Comparison of ENCODE assay signal across 13 cellular contexts in the genomic region with DNA sequence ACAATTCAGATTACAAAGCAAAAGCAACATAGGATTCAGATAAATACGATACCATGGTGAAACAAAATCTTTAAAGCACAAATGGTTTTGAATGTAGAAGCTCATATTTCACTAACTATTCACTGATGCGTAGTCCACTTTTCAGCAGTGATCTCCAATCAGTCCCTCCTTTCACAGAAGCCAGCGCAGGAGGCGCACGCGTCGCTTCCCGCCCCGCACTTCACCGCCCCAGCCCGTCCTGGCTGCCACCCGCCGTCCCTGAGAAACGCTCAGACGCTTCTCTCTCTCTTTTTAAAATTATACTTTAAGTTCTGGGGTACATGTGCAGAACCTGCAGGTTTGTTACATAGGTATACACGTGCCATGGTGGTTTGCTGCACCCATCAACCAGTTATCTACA. TPM values are rescaled to one million over a fixed set of nuclear protein-coding genes. Genes with fewer than 3 reads are reported as not detected.
DNase-seq lines count a peak whose midpoint lies in the region; ATAC-seq and TF ChIP-seq lines count a peak whose summit lies in the region.
"Had no signal": no experiment of that assay in that cellular context is flagged by ENCODE, and none has a peak within 500 bp of the region (broad histone marks: within the 10 kb centered on the region; RNA-seq: fewer than 3 reads in every experiment).

No MANE protein-coding gene starts in this region.

- intact Hi-C loops in CD8-positive, alpha-beta T cell (cut with DNase I, micrococcal nuclease) = loop anchor here in 1 of 2 experiments (1.0 to 5.0 kb wide), 2 partner anchors 130 to 136 kb away; a partner anchor contains a TSS
- intact Hi-C loops in dorsolateral prefrontal cortex (cut with DNase I) = loop anchor here in 1 of 2 donors (5.0 kb wide), 1 partner anchor 50 kb away; a partner anchor contains a TSS

- no peak overlapping the region for H3K9ac ChIP-seq in neural progenitor cell

- peaks cover 6% of the 10 kb centered on the region for H3K4me1 ChIP-seq in CD8-positive, alpha-beta T cell (ENCODE audit: insufficient read depth, low read length)
- peaks cover 4% of the 10 kb centered on the region for H3K4me1 ChIP-seq in neural progenitor cell

- peaks cover 24% of the 10 kb centered on the region for H3F3A ChIP-seq in neural progenitor cell (ENCODE audit: low read depth)

- TF ChIP-seq CTCF in CD8-positive, alpha-beta T cell (IDR thresholded peaks at IDR 0.05) = no peak
- TF ChIP-seq CTCF in dorsolateral prefrontal cortex (IDR thresholded peaks at IDR 0.05 in 54 of 56, conservative IDR thresholded peaks at IDR 0.05 in 2 of 56; ENCODE audit: low read depth in 1 of 56, partially characterized antibody in 56 of 56) (no peak), neural progenitor cell (IDR thresholded peaks at IDR 0.05) (no peak)

- no peaks in the 10 kb centered on the region for H3K9me3 ChIP-seq in CD8-positive, alpha-beta T cell (ENCODE audit: low read length)
- peaks cover 3% of the 10 kb centered on the region for H3K9me3 ChIP-seq in neural progenitor cell (ENCODE audit: low read depth)

- H3K4me2 ChIP-seq in neural progenitor cell = no peak overlapping the region

- peak; percentile 32 for DNase-seq in DMS 273 (lab: John Stamatoyannopoulos, UW; ENCODE audit: unreplicated experiment)
- no peak for DNase-seq in DMS 273 treated with DMSO at 0.1 percent for 48 hours (lab: John Stamatoyannopoulos, UW)
- DNase-seq in CD8-positive, alpha-beta T cell = peak in 1 of 7 experiments; percentile 45
- peak in 3 of 10 donors; percentile 25 to 58 (median 26) for DNase-seq in dorsolateral prefrontal cortex
- no peak for DNase-seq in neural progenitor cell (ENCODE audit: low spot score)
- no peak for DNase-seq in NCI-H345 treated with DMSO at 0.1 percent for 48 hours (lab: John Stamatoyannopoulos, UW; ENCODE audit: unreplicated experiment)
- no peak for DNase-seq in medulla oblongata (ENCODE audit: extremely low spot score)
- no peak for DNase-seq in hippocampal formation (lab: John Stamatoyannopoulos, UW)
- DNase-seq: foreskin melanocyte, MV-4-11, NCI-H524 treated with DMSO at 0.1 percent for 48 hours, RPMI8226 had no signal

- no peak overlapping the region for H3K4me3 ChIP-seq in CD8-positive, alpha-beta T cell (ENCODE audit: low read depth, low read length)
- H3K4me3 ChIP-seq in dorsolateral prefrontal cortex (peak overlapping the region; percentile 27 to 90 (median 76)), neural progenitor cell (no peak overlapping the region)

- H3K79me2 ChIP-seq in neural progenitor cell (ENCODE audit: low read depth) = no peaks in the 10 kb centered on the region

- H3K36me3 ChIP-seq in CD8-positive, alpha-beta T cell (ENCODE audit: insufficient read depth, low read length) = no peaks in the 10 kb centered on the region
- H3K36me3 ChIP-seq in neural progenitor cell = no peaks in the 10 kb centered on the region

- H3K4me1 Mint-ChIP-seq in CD8-positive, alpha-beta T cell (ENCODE audit: low read depth) = peaks cover 23% of the 10 kb centered on the region
- H3K4me1 Mint-ChIP-seq in neural progenitor cell = no peaks in the 10 kb centered on the region

- no peaks in the 10 kb centered on the region for H3K27me3 ChIP-seq in CD8-positive, alpha-beta T cell (ENCODE audit: insufficient read depth, low read length)
- no peaks in the 10 kb centered on the region for H3K27me3 ChIP-seq in dorsolateral prefrontal cortex
- H3K27me3 ChIP-seq in neural progenitor cell = peaks cover 37% of the 10 kb centered on the region

- ATAC-seq in CD8-positive, alpha-beta T cell = no peak

- no peak overlapping the region for H2AFZ ChIP-seq in neural progenitor cell (replicated peaks)

- peaks cover 14% of the 10 kb centered on the region for H3K36me3 Mint-ChIP-seq in CD8-positive, alpha-beta T cell
- H3K36me3 Mint-ChIP-seq in neural progenitor cell = peaks cover 14% of the 10 kb centered on the region

- POLR2A ChIA-PET in CD8-positive, alpha-beta T cell (lab: Charles Lee) = interaction anchor here (1.6 to 1.7 kb wide), 2 partner anchors 68 to 79 kb away, joined by 3 to 6 read pairs; a partner anchor contains a TSS

- no peak overlapping the region for H3K27ac ChIP-seq in CD8-positive, alpha-beta T cell (ENCODE audit: low read depth, low read length)
- H3K27ac ChIP-seq in dorsolateral prefrontal cortex = peak overlapping the region in 20 of 59 donors; percentile 1 to 88 (median 78)
- H3K27ac ChIP-seq in neural progenitor cell = no peak overlapping the region

- peak overlapping the region; percentile 60 for H3K4me3 Mint-ChIP-seq in CD8-positive, alpha-beta T cell
- H3K4me3 Mint-ChIP-seq in neural progenitor cell = peak overlapping the region; percentile 14

- H3K9me3 Mint-ChIP-seq in CD8-positive, alpha-beta T cell = peaks cover 7% of the 10 kb centered on the region
- H3K9me3 Mint-ChIP-seq in neural progenitor cell = peaks cover 51% of the 10 kb centered on the region

- no peak overlapping the region for H3K27ac Mint-ChIP-seq in CD8-positive, alpha-beta T cell
- H3K27ac Mint-ChIP-seq in neural progenitor cell = no peak overlapping the region
- H3K27ac Mint-ChIP-seq: dendritic cell treated with granulocyte-macrophage colony-stimulating factor and Interleukin-4, amounts not matched to agents 40 ng/mL and 50 ng/mL, for 4 days had no signal

- CTCF ChIA-PET in CD8-positive, alpha-beta T cell (lab: Charles Lee) = interaction anchor here (0.6 to 1.5 kb wide), 3 partner anchors 23 to 139 kb away, joined by 3 to 6 read pairs (median 5); no protein-coding TSS in a partner anchor

- no peaks in the 10 kb centered on the region for H3K27me3 Mint-ChIP-seq in CD8-positive, alpha-beta T cell (ENCODE audit: low read depth)
- H3K27me3 Mint-ChIP-seq in neural progenitor cell (ENCODE audit: insufficient read depth, low read depth) = peaks cover 2% of the 10 kb centered on the region

- no peaks in the 10 kb centered on the region for H4K20me1 ChIP-seq in neural progenitor cell (ENCODE audit: low read depth)

RNA-seq across cellular contexts. Expression of a gene that starts 19.8 kb away (rescaled TPM):
- total RNA-seq in CD8-positive, alpha-beta T cell = 10 to 100 TPM; 70.6 to 81.1 TPM
- total RNA-seq in dorsolateral prefrontal cortex (10 to 100 TPM; 37.6 to 97.7 (median 65.3) TPM), neural progenitor cell (ENCODE audit: low replicate concordance) (25.6 and 36.1 TPM in 2 replicates)

RNA-seq across cellular contexts. Expression of a gene that starts 48.9 kb away (rescaled TPM):
- 1 to 10 TPM; 5.0 TPM for total RNA-seq in CD8-positive, alpha-beta T cell
- total RNA-seq in dorsolateral prefrontal cortex (10 to 100 TPM; 19.5 to 58.5 (median 30.4) TPM), neural progenitor cell (ENCODE audit: low replicate concordance) (19.2 and 28.8 TPM in 2 replicates)

Comparison
In these comparisons a context has a peak if more than half of its experiments do, and no peak if none do; other contexts are left out.
1. H3K4me3 ChIP-seq: peak in dorsolateral prefrontal cortex (59 of 59); none in CD8-positive, alpha-beta T cell (single experiment) and neural progenitor cell (single experiment).